ENCODE assay signal across 9 cellular contexts in genomic region chr2:227728035-227728434, GRCh38. TPM values are rescaled to one million over a fixed set of nuclear protein-coding genes. Genes with fewer than 3 reads are reported as not detected.
"Had no signal": no experiment of that assay in that cellular context is flagged by ENCODE, and none has a peak within 500 bp of the region (broad histone marks: within the 10 kb centered on the region; RNA-seq: fewer than 3 reads in every experiment).

A gene with protein sequence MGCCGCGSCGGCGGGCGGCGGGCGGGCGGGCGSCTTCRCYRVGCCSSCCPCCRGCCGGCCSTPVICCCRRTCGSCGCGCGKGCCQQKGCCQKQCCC (plus strand): TSS chr2:227728335. CDS start chr2:227728335, 0 bp downstream.

- H3K4me1 Mint-ChIP-seq: IgD-negative memory B cell had no signal

- H3K27ac ChIP-seq: HL-60 had no signal

- FAIRE-seq: HepG2, HTR-8/SVneo had no signal

- H3K9me3 Mint-ChIP-seq: IgD-negative memory B cell had no signal

- ATAC-seq: HepG2 had no signal

- H3K4me3 Mint-ChIP-seq: IgD-negative memory B cell had no signal

- DNase-seq: IMR-90, KBM-7, KG1 had no signal

RNA-seq across cellular contexts. Expression of the gene that starts here (rescaled TPM):
- total RNA-seq: HepG2, HT-29, HT1080, IMR-90 had no signal
- polyA plus RNA-seq: HepG2, IgD-negative memory B cell, IMR-90 had no signal
